Comparison of ENCODE assay signal across 2 cellular contexts in the genomic region with DNA sequence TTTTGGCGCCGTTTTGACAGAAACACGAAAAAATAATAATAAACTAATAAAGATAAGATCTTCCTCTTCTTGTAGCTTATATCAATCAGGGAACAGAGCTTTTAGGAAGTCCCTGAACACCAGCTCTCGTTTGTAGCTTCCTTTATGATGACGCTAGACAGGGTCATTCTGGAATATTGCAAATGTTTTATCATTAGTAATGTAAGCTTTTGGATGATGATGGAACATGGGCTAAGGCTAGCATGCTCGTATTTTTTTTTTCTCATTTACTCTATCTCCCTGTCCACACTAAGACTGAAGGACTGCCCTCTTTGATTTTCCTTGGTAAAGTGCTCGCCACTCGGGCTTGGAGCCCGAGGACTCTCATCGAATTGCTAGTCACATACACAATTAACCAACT.
TF ChIP-seq lines count a peak whose summit lies in the region.

No MANE protein-coding gene starts in this region.

TF ChIP-seq in H1, 55 proteins besides CTCF, POLR2A, EP300 and RAD21:
- no peak for TF ChIP-seq KDM5A (IDR thresholded peaks at IDR 0.05; ENCODE audit: low read length)
- TF ChIP-seq, protein P1, sequence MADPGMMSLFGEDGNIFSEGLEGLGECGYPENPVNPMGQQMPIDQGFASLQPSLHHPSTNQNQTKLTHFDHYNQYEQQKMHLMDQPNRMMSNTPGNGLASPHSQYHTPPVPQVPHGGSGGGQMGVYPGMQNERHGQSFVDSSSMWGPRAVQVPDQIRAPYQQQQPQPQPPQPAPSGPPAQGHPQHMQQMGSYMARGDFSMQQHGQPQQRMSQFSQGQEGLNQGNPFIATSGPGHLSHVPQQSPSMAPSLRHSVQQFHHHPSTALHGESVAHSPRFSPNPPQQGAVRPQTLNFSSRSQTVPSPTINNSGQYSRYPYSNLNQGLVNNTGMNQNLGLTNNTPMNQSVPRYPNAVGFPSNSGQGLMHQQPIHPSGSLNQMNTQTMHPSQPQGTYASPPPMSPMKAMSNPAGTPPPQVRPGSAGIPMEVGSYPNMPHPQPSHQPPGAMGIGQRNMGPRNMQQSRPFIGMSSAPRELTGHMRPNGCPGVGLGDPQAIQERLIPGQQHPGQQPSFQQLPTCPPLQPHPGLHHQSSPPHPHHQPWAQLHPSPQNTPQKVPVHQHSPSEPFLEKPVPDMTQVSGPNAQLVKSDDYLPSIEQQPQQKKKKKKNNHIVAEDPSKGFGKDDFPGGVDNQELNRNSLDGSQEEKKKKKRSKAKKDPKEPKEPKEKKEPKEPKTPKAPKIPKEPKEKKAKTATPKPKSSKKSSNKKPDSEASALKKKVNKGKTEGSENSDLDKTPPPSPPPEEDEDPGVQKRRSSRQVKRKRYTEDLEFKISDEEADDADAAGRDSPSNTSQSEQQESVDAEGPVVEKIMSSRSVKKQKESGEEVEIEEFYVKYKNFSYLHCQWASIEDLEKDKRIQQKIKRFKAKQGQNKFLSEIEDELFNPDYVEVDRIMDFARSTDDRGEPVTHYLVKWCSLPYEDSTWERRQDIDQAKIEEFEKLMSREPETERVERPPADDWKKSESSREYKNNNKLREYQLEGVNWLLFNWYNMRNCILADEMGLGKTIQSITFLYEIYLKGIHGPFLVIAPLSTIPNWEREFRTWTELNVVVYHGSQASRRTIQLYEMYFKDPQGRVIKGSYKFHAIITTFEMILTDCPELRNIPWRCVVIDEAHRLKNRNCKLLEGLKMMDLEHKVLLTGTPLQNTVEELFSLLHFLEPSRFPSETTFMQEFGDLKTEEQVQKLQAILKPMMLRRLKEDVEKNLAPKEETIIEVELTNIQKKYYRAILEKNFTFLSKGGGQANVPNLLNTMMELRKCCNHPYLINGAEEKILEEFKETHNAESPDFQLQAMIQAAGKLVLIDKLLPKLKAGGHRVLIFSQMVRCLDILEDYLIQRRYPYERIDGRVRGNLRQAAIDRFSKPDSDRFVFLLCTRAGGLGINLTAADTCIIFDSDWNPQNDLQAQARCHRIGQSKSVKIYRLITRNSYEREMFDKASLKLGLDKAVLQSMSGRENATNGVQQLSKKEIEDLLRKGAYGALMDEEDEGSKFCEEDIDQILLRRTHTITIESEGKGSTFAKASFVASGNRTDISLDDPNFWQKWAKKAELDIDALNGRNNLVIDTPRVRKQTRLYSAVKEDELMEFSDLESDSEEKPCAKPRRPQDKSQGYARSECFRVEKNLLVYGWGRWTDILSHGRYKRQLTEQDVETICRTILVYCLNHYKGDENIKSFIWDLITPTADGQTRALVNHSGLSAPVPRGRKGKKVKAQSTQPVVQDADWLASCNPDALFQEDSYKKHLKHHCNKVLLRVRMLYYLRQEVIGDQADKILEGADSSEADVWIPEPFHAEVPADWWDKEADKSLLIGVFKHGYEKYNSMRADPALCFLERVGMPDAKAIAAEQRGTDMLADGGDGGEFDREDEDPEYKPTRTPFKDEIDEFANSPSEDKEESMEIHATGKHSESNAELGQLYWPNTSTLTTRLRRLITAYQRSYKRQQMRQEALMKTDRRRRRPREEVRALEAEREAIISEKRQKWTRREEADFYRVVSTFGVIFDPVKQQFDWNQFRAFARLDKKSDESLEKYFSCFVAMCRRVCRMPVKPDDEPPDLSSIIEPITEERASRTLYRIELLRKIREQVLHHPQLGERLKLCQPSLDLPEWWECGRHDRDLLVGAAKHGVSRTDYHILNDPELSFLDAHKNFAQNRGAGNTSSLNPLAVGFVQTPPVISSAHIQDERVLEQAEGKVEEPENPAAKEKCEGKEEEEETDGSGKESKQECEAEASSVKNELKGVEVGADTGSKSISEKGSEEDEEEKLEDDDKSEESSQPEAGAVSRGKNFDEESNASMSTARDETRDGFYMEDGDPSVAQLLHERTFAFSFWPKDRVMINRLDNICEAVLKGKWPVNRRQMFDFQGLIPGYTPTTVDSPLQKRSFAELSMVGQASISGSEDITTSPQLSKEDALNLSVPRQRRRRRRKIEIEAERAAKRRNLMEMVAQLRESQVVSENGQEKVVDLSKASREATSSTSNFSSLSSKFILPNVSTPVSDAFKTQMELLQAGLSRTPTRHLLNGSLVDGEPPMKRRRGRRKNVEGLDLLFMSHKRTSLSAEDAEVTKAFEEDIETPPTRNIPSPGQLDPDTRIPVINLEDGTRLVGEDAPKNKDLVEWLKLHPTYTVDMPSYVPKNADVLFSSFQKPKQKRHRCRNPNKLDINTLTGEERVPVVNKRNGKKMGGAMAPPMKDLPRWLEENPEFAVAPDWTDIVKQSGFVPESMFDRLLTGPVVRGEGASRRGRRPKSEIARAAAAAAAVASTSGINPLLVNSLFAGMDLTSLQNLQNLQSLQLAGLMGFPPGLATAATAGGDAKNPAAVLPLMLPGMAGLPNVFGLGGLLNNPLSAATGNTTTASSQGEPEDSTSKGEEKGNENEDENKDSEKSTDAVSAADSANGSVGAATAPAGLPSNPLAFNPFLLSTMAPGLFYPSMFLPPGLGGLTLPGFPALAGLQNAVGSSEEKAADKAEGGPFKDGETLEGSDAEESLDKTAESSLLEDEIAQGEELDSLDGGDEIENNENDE (IDR thresholded peaks at IDR 0.05; ENCODE audit: insufficient replicate concordance, low read length), result no peak
- TF ChIP-seq, protein P2, sequence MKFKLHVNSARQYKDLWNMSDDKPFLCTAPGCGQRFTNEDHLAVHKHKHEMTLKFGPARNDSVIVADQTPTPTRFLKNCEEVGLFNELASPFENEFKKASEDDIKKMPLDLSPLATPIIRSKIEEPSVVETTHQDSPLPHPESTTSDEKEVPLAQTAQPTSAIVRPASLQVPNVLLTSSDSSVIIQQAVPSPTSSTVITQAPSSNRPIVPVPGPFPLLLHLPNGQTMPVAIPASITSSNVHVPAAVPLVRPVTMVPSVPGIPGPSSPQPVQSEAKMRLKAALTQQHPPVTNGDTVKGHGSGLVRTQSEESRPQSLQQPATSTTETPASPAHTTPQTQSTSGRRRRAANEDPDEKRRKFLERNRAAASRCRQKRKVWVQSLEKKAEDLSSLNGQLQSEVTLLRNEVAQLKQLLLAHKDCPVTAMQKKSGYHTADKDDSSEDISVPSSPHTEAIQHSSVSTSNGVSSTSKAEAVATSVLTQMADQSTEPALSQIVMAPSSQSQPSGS (IDR thresholded peaks at IDR 0.05; ENCODE audit: low read length), result no peak
- TF ChIP-seq PHF8 (conservative IDR thresholded peaks at IDR 0.05; ENCODE audit: low read depth, low read length), result no peak
- TF ChIP-seq CBX5 (IDR thresholded peaks at IDR 0.05; ENCODE audit: low read depth, low read length), result no peak
- no peak for TF ChIP-seq POLR2AphosphoS5 (IDR thresholded peaks at IDR 0.05; ENCODE audit: low read depth, low read length)
- no peak for TF ChIP-seq GABPA (IDR thresholded peaks at IDR 0.05; ENCODE audit: borderline replicate concordance, insufficient read depth, low read length)

TF ChIP-seq in SK-N-SH, 30 proteins besides CTCF, POLR2A, EP300 and RAD21:
- no peak for TF ChIP-seq JUND (IDR thresholded peaks at IDR 0.05)
- TF ChIP-seq, protein P3, sequence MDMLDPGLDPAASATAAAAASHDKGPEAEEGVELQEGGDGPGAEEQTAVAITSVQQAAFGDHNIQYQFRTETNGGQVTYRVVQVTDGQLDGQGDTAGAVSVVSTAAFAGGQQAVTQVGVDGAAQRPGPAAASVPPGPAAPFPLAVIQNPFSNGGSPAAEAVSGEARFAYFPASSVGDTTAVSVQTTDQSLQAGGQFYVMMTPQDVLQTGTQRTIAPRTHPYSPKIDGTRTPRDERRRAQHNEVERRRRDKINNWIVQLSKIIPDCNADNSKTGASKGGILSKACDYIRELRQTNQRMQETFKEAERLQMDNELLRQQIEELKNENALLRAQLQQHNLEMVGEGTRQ (IDR thresholded peaks at IDR 0.05; ENCODE audit: borderline replicate concordance, low read depth, low read length), result no peak
- TF ChIP-seq RFX5 (IDR thresholded peaks at IDR 0.05; ENCODE audit: low read length), result no peak
- no peak for TF ChIP-seq ELF1 (IDR thresholded peaks at IDR 0.05)
- TF ChIP-seq RCOR1 (IDR thresholded peaks at IDR 0.05; ENCODE audit: low read length), result no peak
- TF ChIP-seq TAF1 (IDR thresholded peaks at IDR 0.05; ENCODE audit: borderline replicate concordance, low read depth, low read length), result no peak
- no peak for TF ChIP-seq FOXJ3 (CRISPR knock-in tag; IDR thresholded peaks at IDR 0.05)
- no peak for TF ChIP-seq NRF1 (IDR thresholded peaks at IDR 0.05; ENCODE audit: low read depth, low read length)
- TF ChIP-seq POLR2AphosphoS5 (IDR thresholded peaks at IDR 0.05; ENCODE audit: low read depth, low read length), result no peak
- TF ChIP-seq MEF2A (IDR thresholded peaks at IDR 0.05; ENCODE audit: borderline replicate concordance, low read depth), result no peak
- TF ChIP-seq RXRA (IDR thresholded peaks at IDR 0.05; ENCODE audit: borderline replicate concordance, low read depth), result no peak
